ENCODE assay signal across 8 cellular contexts in genomic region chr11:208177-208916, GRCh38. TPM values are rescaled to one million over a fixed set of nuclear protein-coding genes. Genes with fewer than 3 reads are reported as not detected.
DNase-seq lines count a peak whose midpoint lies in the region; ATAC-seq and TF ChIP-seq lines count a peak whose summit lies in the region.

No MANE protein-coding gene starts in this region.

- DNase-seq in C1 segment of cervical spinal cord (lab: John Stamatoyannopoulos, UW) (peak in 13 of 14 donors; percentile 26 to 82 (median 58)), LNCaP clone FGC (ENCODE audit: low read depth) (no peak), SKM-1 (lab: John Stamatoyannopoulos, UW; ENCODE audit: unreplicated experiment) (peak; percentile 13), glutamatergic neuron (peak; percentile 84), omental fat pad (ENCODE audit: low spot score) (no peak)
- peak; percentile 80 to 87 for DNase-seq in activated naive CD4-positive, alpha-beta T cell treated with anti-CD3 and anti-CD28 coated beads, Interleukin-2, amount 50 U/mL, for 72 hours (ENCODE audit: low spot score in 2 of 2)

- TF ChIP-seq CTCF in LNCaP clone FGC (IDR thresholded peaks at IDR 0.05; ENCODE audit: control insufficient read depth, extremely low read depth, insufficient read depth) (no peak), glutamatergic neuron (IDR thresholded peaks at IDR 0.05; ENCODE audit: partially characterized antibody, unreplicated experiment) (no peak), omental fat pad (IDR thresholded peaks at IDR 0.05) (no peak)

- H3K36me3 Mint-ChIP-seq in activated naive CD4-positive, alpha-beta T cell treated with anti-CD3 and anti-CD28 coated beads, Interleukin-2, amount 50 U/mL, for 72 hours: peaks cover 47 to 50% of the 10 kb centered on the region in 2 donors
- H3K36me3 Mint-ChIP-seq in glutamatergic neuron (ENCODE audit: unreplicated experiment): peaks cover 7% of the 10 kb centered on the region

- no peaks in the 10 kb centered on the region for H3K4me1 Mint-ChIP-seq in glutamatergic neuron (ENCODE audit: low read depth, unreplicated experiment)

- peak overlapping the region; percentile 88 for H3K4me3 ChIP-seq in LNCaP clone FGC (ENCODE audit: low read depth, low read length)

- peak overlapping the region; percentile 98 for H3K27ac ChIP-seq in temporal lobe (ENCODE audit: low read depth, low read length)

- peak overlapping the region; percentile 99 for H3K27ac Mint-ChIP-seq in activated naive CD4-positive, alpha-beta T cell treated with anti-CD3 and anti-CD28 coated beads, Interleukin-2, amount 50 U/mL, for 72 hours
- H3K27ac Mint-ChIP-seq in glutamatergic neuron (ENCODE audit: unreplicated experiment): peak overlapping the region; percentile 94

- peak overlapping the region; percentile 97 for H3K4me3 Mint-ChIP-seq in glutamatergic neuron (ENCODE audit: unreplicated experiment)

- peak; percentile 43 for ATAC-seq in GM21360 (IDR thresholded peaks at IDR 0.05; ENCODE audit: unreplicated experiment)
- ATAC-seq in activated naive CD4-positive, alpha-beta T cell treated with anti-CD3 and anti-CD28 coated beads, Interleukin-2, amount 50 U/mL, for 72 hours: peak; percentile 53 to 72
- peak; percentile 50 for ATAC-seq in omental fat pad (ENCODE audit: low FRiP score)

- H3K27me3 Mint-ChIP-seq in glutamatergic neuron (ENCODE audit: unreplicated experiment): peaks cover 21% of the 10 kb centered on the region

- H3K9me3 Mint-ChIP-seq in activated naive CD4-positive, alpha-beta T cell treated with anti-CD3 and anti-CD28 coated beads, Interleukin-2, amount 50 U/mL, for 72 hours: no peaks in the 10 kb centered on the region
- H3K9me3 Mint-ChIP-seq in glutamatergic neuron (ENCODE audit: unreplicated experiment): peaks cover 18% of the 10 kb centered on the region

RNA-seq across cellular contexts. Expression of gene RIC8A, which starts 0.8 kb away (rescaled TPM):
- 100 to 1,000 TPM; 110 to 179 TPM for total RNA-seq in activated naive CD4-positive, alpha-beta T cell treated with anti-CD3 and anti-CD28 coated beads, Interleukin-2, amount 50 U/mL, for 72 hours
- total RNA-seq in glutamatergic neuron (ENCODE audit: unreplicated experiment) (95.5 TPM), omental fat pad (100 to 1,000 TPM in 1 of 4 donors, 10 to 100 TPM in 3; 60.6 to 104 (median 77.6) TPM), temporal lobe (66.9 TPM)

RNA-seq across cellular contexts. Expression of gene BET1L, which starts 1.1 kb away (rescaled TPM):
- total RNA-seq in activated naive CD4-positive, alpha-beta T cell treated with anti-CD3 and anti-CD28 coated beads, Interleukin-2, amount 50 U/mL, for 72 hours: 10 to 100 TPM; 53.3 to 81.6 TPM
- total RNA-seq in glutamatergic neuron (ENCODE audit: unreplicated experiment): 45.5 TPM
- total RNA-seq in omental fat pad: 10 to 100 TPM; 18.4 to 29.1 (median 26.8) TPM
- 6.6 TPM for total RNA-seq in temporal lobe

RNA-seq across cellular contexts. Expression of gene SCGB1C1, which starts 15.5 kb away (rescaled TPM):
- total RNA-seq in activated naive CD4-positive, alpha-beta T cell treated with anti-CD3 and anti-CD28 coated beads, Interleukin-2, amount 50 U/mL, for 72 hours: under 1 TPM in 1 of 2 donors, not detected in 1; 0.64 TPM
- not detected for total RNA-seq in glutamatergic neuron (ENCODE audit: unreplicated experiment)
- not detected for total RNA-seq in omental fat pad
- not detected for total RNA-seq in temporal lobe

RNA-seq across cellular contexts. Expression of gene SIRT3, which starts 27.8 kb away (rescaled TPM):
- total RNA-seq in activated naive CD4-positive, alpha-beta T cell treated with anti-CD3 and anti-CD28 coated beads, Interleukin-2, amount 50 U/mL, for 72 hours: 10 to 100 TPM; 11.7 to 38.7 TPM
- 23.6 TPM for total RNA-seq in glutamatergic neuron (ENCODE audit: unreplicated experiment)
- total RNA-seq in omental fat pad: 10 to 100 TPM in 3 of 4 donors, 1 to 10 TPM in 1; 6.8 to 19.2 (median 12.2) TPM
- 12.3 TPM for total RNA-seq in temporal lobe

RNA-seq across cellular contexts. Expression of gene PSMD13, which starts 28.4 kb away (rescaled TPM):
- total RNA-seq in activated naive CD4-positive, alpha-beta T cell treated with anti-CD3 and anti-CD28 coated beads, Interleukin-2, amount 50 U/mL, for 72 hours: 100 to 1,000 TPM; 196 to 273 TPM
- 136 TPM for total RNA-seq in glutamatergic neuron (ENCODE audit: unreplicated experiment)
- total RNA-seq in omental fat pad: 100 to 1,000 TPM in 1 of 4 donors, 10 to 100 TPM in 3; 69.6 to 124 (median 78.2) TPM
- total RNA-seq in temporal lobe: 73.0 TPM

Comparison
In these comparisons a context has a peak if more than half of its experiments do, and no peak if none do; other contexts are left out.
1. DNase-seq: peak in C1 segment of cervical spinal cord (13 of 14), SKM-1 (single experiment), activated naive CD4-positive, alpha-beta T cell treated with anti-CD3 and anti-CD28 coated beads, Interleukin-2, amount 50 U/mL, for 72 hours (2 of 2) and glutamatergic neuron (single experiment); none in LNCaP clone FGC (single experiment) and omental fat pad (single experiment).
2. Peak in every context shown above with its lines, with median percentiles within 50 percentile points of each other: ATAC-seq.